Comparison of ENCODE assay signal across 9 cellular contexts in the genomic region with DNA sequence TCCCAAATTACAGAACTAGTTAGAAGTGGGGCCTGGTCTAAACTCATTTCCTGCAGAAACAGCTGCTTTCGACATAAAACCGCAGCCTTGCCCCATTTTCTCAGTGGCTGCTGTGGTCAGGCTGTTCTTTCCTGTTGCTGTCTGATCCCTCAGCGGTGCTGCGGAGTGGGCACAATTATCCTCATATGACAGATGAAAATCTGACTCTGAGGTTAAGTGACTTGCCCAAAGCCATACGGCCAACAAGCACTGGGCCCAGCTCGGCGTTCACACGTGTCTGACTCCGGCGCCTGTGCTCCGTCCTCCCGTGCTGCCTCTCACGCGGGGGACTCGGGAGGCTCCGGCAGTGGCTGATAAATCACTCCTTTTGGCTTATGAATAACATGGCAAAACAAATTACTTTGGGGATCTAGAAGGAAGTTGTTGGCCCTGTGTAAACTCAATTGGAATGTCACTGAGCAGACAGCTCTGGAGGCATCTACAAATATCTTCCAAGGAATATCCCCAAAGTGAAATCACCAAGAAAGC.
A peak's percentile ranks its signal among the peaks of the same experiment; 100 is the strongest.
DNase-seq lines count a peak whose midpoint lies in the region; ATAC-seq and TF ChIP-seq lines count a peak whose summit lies in the region.
"Had no signal": no experiment of that assay in that cellular context is flagged by ENCODE, and none has a peak within 500 bp of the region (broad histone marks: within the 10 kb centered on the region; RNA-seq: fewer than 3 reads in every experiment).

No MANE protein-coding gene starts in this region.

- peak; percentile 65 for ATAC-seq in HG03457 (IDR thresholded peaks at IDR 0.05; ENCODE audit: unreplicated experiment)
- ATAC-seq in natural killer cell treated with Interleukin-12 subunit alpha and Interleukin-12 subunit beta and Interleukin-15 and Interleukin-18, amount 100 ng/mL, for 72 hours: peak; percentile 96

- H3K4me1 Mint-ChIP-seq in natural killer cell treated with Interleukin-12 subunit alpha and Interleukin-12 subunit beta and Interleukin-15 and Interleukin-18, amount 100 ng/mL, for 72 hours (ENCODE audit: low read depth in 2 of 2): peaks cover 65 to 74% of the 10 kb centered on the region in 2 donors

- CTCF ChIA-PET in GM10248 (lab: Yijun Ruan, JAX): interaction anchor here (1.3 to 3.7 kb wide), 4 partner anchors 20 to 1064 kb away, joined by 3 to 16 read pairs (median 4); no protein-coding TSS in a partner anchor

- peaks cover 0 to 9% of the 10 kb centered on the region in 2 donors for H3K27me3 Mint-ChIP-seq in natural killer cell treated with Interleukin-12 subunit alpha and Interleukin-12 subunit beta and Interleukin-15 and Interleukin-18, amount 100 ng/mL, for 72 hours

- H3K4me3 Mint-ChIP-seq in natural killer cell treated with Interleukin-12 subunit alpha and Interleukin-12 subunit beta and Interleukin-15 and Interleukin-18, amount 100 ng/mL, for 72 hours: peak overlapping the region; percentile 84
- H3K4me3 Mint-ChIP-seq: neural crest cell had no signal

- peaks cover 5% of the 10 kb centered on the region for H3K36me3 Mint-ChIP-seq in natural killer cell treated with Interleukin-12 subunit alpha and Interleukin-12 subunit beta and Interleukin-15 and Interleukin-18, amount 100 ng/mL, for 72 hours

- POLR2A ChIA-PET in GM10248 (lab: Yijun Ruan, JAX): no interaction called here

- TF ChIP-seq CTCF in GM10248 (IDR thresholded peaks at IDR 0.05; ENCODE audit: control extremely low read depth, extremely low read depth, low read depth, missing control alignments): no peak

- DNase-seq in GM10248 (ENCODE audit: extremely low spot score): peak; percentile 44
- peak; percentile 44 for DNase-seq in activated CD4-positive, CD25-positive, alpha-beta regulatory T cell treated with anti-CD3 and anti-CD28 coated beads, Interleukin-2, amount 50 U/mL, for 16 hours (ENCODE audit: low read depth, low spot score)
- peak; percentile 85 for DNase-seq in central memory CD4-positive, alpha-beta T cell
- peak; percentile 94 for DNase-seq in natural killer cell treated with Interleukin-12 subunit alpha and Interleukin-12 subunit beta and Interleukin-15 and Interleukin-18, amount 100 ng/mL, for 72 hours (ENCODE audit: low spot score)
- DNase-seq in stromal cell of bone marrow (ENCODE audit: low read depth): peak; percentile 83
- no peak for DNase-seq in NCI-H2081 (lab: John Stamatoyannopoulos, UW)
- DNase-seq in NCI-H1092 treated with DMSO at 0.1 percent for 48 hours (lab: John Stamatoyannopoulos, UW): no peak

- no peaks in the 10 kb centered on the region for H3K9me3 Mint-ChIP-seq in natural killer cell treated with Interleukin-12 subunit alpha and Interleukin-12 subunit beta and Interleukin-15 and Interleukin-18, amount 100 ng/mL, for 72 hours
- H3K9me3 Mint-ChIP-seq: neural crest cell had no signal

- peak overlapping the region; percentile 91 for H3K27ac Mint-ChIP-seq in natural killer cell treated with Interleukin-12 subunit alpha and Interleukin-12 subunit beta and Interleukin-15 and Interleukin-18, amount 100 ng/mL, for 72 hours

Comparison
In these comparisons a context has a peak if more than half of its experiments do, and no peak if none do; other contexts are left out.
1. DNase-seq: peak in GM10248 (single experiment), activated CD4-positive, CD25-positive, alpha-beta regulatory T cell treated with anti-CD3 and anti-CD28 coated beads, Interleukin-2, amount 50 U/mL, for 16 hours (single experiment), central memory CD4-positive, alpha-beta T cell (single experiment), natural killer cell treated with Interleukin-12 subunit alpha and Interleukin-12 subunit beta and Interleukin-15 and Interleukin-18, amount 100 ng/mL, for 72 hours (single experiment) and stromal cell of bone marrow (single experiment); none in NCI-H2081 (0 of 2) and NCI-H1092 treated with DMSO at 0.1 percent for 48 hours (single experiment).